ENCODE assay signal across 16 cellular contexts in genomic region chr12:122048156-122048555, GRCh38. TPM values are rescaled to one million over a fixed set of nuclear protein-coding genes. Genes with fewer than 3 reads are reported as not detected.
A peak's percentile ranks its signal among the peaks of the same experiment; 100 is the strongest.
DNase-seq lines count a peak whose midpoint lies in the region; ATAC-seq and TF ChIP-seq lines count a peak whose summit lies in the region.
"Had no signal": no experiment of that assay in that cellular context is flagged by ENCODE, and none has a peak within 500 bp of the region (broad histone marks: within the 10 kb centered on the region; RNA-seq: fewer than 3 reads in every experiment).

No MANE protein-coding gene starts in this region.

- no peaks in the 10 kb centered on the region for H3K9me3 Mint-ChIP-seq in nephron progenitor cell
- no peaks in the 10 kb centered on the region for H3K9me3 Mint-ChIP-seq in effector memory CD8-positive, alpha-beta T cell

- no peaks in the 10 kb centered on the region for H3K36me3 Mint-ChIP-seq in T-helper 17 cell (ENCODE audit: low read depth)
- H3K36me3 Mint-ChIP-seq in nephron progenitor cell (ENCODE audit: low read depth) = peaks cover 48% of the 10 kb centered on the region
- peaks cover 9% of the 10 kb centered on the region for H3K36me3 Mint-ChIP-seq in effector memory CD8-positive, alpha-beta T cell (ENCODE audit: insufficient read depth)

- ATAC-seq in T-helper 17 cell = no peak
- no peak for ATAC-seq in effector memory CD8-positive, alpha-beta T cell (replicated peaks)
- no peak for ATAC-seq in GM19324 (IDR thresholded peaks at IDR 0.05; ENCODE audit: low FRiP score, unreplicated experiment)
- ATAC-seq: HCT116, K562, Right ventricle myocardium inferior had no signal

- H3K9me3 ChIP-seq in T-helper 17 cell (ENCODE audit: control insufficient read depth, low read length, poor library complexity, severe bottlenecking) = no peaks in the 10 kb centered on the region

- no peak overlapping the region for H3K4me3 ChIP-seq in cardiac fibroblast (replicated peaks in 1 of 2; ENCODE audit: low read depth in 2 of 2, low read length in 2 of 2)
- H3K4me3 ChIP-seq: K562, PC-9 had no signal

- H3K27ac Mint-ChIP-seq in T-helper 17 cell (peak overlapping the region; percentile 34), nephron progenitor cell (peak overlapping the region; percentile 75)
- H3K27ac Mint-ChIP-seq in effector memory CD8-positive, alpha-beta T cell = no peak overlapping the region

- TF ChIP-seq CTCF in cardiac fibroblast (IDR thresholded peaks at IDR 0.05; ENCODE audit: low read depth, low read length) (no peak), nephron progenitor cell (IDR thresholded peaks at IDR 0.05) (no peak)

- H3K4me1 Mint-ChIP-seq in T-helper 17 cell (no peaks in the 10 kb centered on the region), nephron progenitor cell (peaks cover under 1% of the 10 kb centered on the region)
- no peaks in the 10 kb centered on the region for H3K4me1 Mint-ChIP-seq in effector memory CD8-positive, alpha-beta T cell (ENCODE audit: low read depth in 2 of 2)

- H3K4me3 Mint-ChIP-seq in T-helper 17 cell (no peak overlapping the region), nephron progenitor cell (no peak overlapping the region)
- H3K4me3 Mint-ChIP-seq in effector memory CD8-positive, alpha-beta T cell = no peak overlapping the region
- H3K4me3 Mint-ChIP-seq: CD14-positive monocyte had no signal

- peak; percentile 51 for DNase-seq in ELR (ENCODE audit: low read depth)
- DNase-seq in T-helper 17 cell = no peak
- peak; percentile 28 to 50 for DNase-seq in cardiac fibroblast (ENCODE audit: low read depth in 2 of 2)
- no peak for DNase-seq in nephron progenitor cell
- no peak for DNase-seq in DMS53 (lab: John Stamatoyannopoulos, UW)
- DNase-seq in effector memory CD8-positive, alpha-beta T cell = no peak
- DNase-seq in HT-29 (ENCODE audit: low spot score) = no peak
- DNase-seq: NCI-H1048, NCI-H2081 treated with DMSO at 0.1 percent for 48 hours, NCI-H510A treated with DMSO at 0.1 percent for 48 hours, PC-9 had no signal

- H3K27me3 Mint-ChIP-seq in T-helper 17 cell (no peaks in the 10 kb centered on the region), nephron progenitor cell (ENCODE audit: low read depth, poor library complexity) (no peaks in the 10 kb centered on the region)
- H3K27me3 Mint-ChIP-seq in effector memory CD8-positive, alpha-beta T cell = no peaks in the 10 kb centered on the region

RNA-seq across cellular contexts. Expression of gene BCL7A, which starts 26.5 kb away (rescaled TPM):
- total RNA-seq in T-helper 17 cell = 1 to 10 TPM; 2.6 to 4.0 TPM
- total RNA-seq in HT-29 (2014; rRNA removed; shearing (Covaris generic)) = 8.3 and 11.0 TPM in 2 replicates

RNA-seq across cellular contexts. Expression of gene MLXIP, which starts 30.4 kb away (rescaled TPM):
- 10 to 100 TPM; 83.4 to 86.0 TPM for total RNA-seq in T-helper 17 cell
- total RNA-seq in HT-29 (2014; rRNA removed; shearing (Covaris generic)) = 22.8 and 31.3 TPM in 2 replicates

Comparison
In these comparisons a context has a peak if more than half of its experiments do, and no peak if none do; other contexts are left out.
1. DNase-seq: peak in ELR (single experiment) and cardiac fibroblast (2 of 2); none in T-helper 17 cell (0 of 3), nephron progenitor cell (single experiment), DMS53 (single experiment), effector memory CD8-positive, alpha-beta T cell (0 of 3) and HT-29 (single experiment).
2. H3K27ac Mint-ChIP-seq: peak in T-helper 17 cell (single experiment) and nephron progenitor cell (single experiment); none in effector memory CD8-positive, alpha-beta T cell (0 of 2).